11 cellular contexts compared by ENCODE assay signal in genomic region chr6:112027942-112028674, GRCh38. TPM values are rescaled to one million over a fixed set of nuclear protein-coding genes. Genes with fewer than 3 reads are reported as not detected.
DNase-seq lines count a peak whose midpoint lies in the region; ATAC-seq and TF ChIP-seq lines count a peak whose summit lies in the region.
"Had no signal": no experiment of that assay in that cellular context is flagged by ENCODE, and none has a peak within 500 bp of the region (broad histone marks: within the 10 kb centered on the region; RNA-seq: fewer than 3 reads in every experiment).

No MANE protein-coding gene starts in this region.

- no peaks in the 10 kb centered on the region for H3K9me3 ChIP-seq in thyroid gland

- no peak overlapping the region for H3K27ac ChIP-seq in thyroid gland

- H3K36me3 ChIP-seq in thyroid gland: no peaks in the 10 kb centered on the region

- H3K4me3 Mint-ChIP-seq in activated naive CD4-positive, alpha-beta T cell treated with anti-CD3 and anti-CD28 coated beads, Interleukin-2, amount 10 ng/mL, durations not matched to agents 7 days and 5 days: peak overlapping the region; percentile 42
- H3K4me3 Mint-ChIP-seq: GM23338 had no signal

- H3K4me3 ChIP-seq in thyroid gland (replicated peaks in 1 of 3): no peak overlapping the region
- H3K4me3 ChIP-seq: GM23338 had no signal

- peak; percentile 91 to 95 for ATAC-seq in activated CD4-positive, CD25-positive, alpha-beta regulatory T cell treated with anti-CD3 and anti-CD28 coated beads, Interleukin-2, amount 50 U/mL, for 24 hours
- ATAC-seq in HG03460 (IDR thresholded peaks at IDR 0.05; ENCODE audit: unreplicated experiment) (peak; percentile 62), GM21717 (IDR thresholded peaks at IDR 0.05; ENCODE audit: unreplicated experiment) (no peak)

- 90% methylated on average over 3 of the region's 3 CpGs for WGBS in thyroid gland, 2 donors

- intact Hi-C loops in thyroid gland (cut with DNase I): no loop called here

- peaks cover 11% of the 10 kb centered on the region for H3K36me3 Mint-ChIP-seq in activated naive CD4-positive, alpha-beta T cell treated with anti-CD3 and anti-CD28 coated beads, Interleukin-2, amount 10 ng/mL, durations not matched to agents 7 days and 5 days

- H3K4me1 ChIP-seq in thyroid gland: peaks cover 19 to 31% of the 10 kb centered on the region in 2 donors

- H3K27me3 Mint-ChIP-seq in activated naive CD4-positive, alpha-beta T cell treated with anti-CD3 and anti-CD28 coated beads, Interleukin-2, amount 10 ng/mL, durations not matched to agents 7 days and 5 days: no peaks in the 10 kb centered on the region

- peak overlapping the region; percentile 98 for H3K27ac Mint-ChIP-seq in activated naive CD4-positive, alpha-beta T cell treated with anti-CD3 and anti-CD28 coated beads, Interleukin-2, amount 10 ng/mL, durations not matched to agents 7 days and 5 days
- H3K27ac Mint-ChIP-seq: GM23338 had no signal

- H3K4me1 Mint-ChIP-seq in activated naive CD4-positive, alpha-beta T cell treated with anti-CD3 and anti-CD28 coated beads, Interleukin-2, amount 10 ng/mL, durations not matched to agents 7 days and 5 days: peaks cover 54% of the 10 kb centered on the region
- H3K4me1 Mint-ChIP-seq: GM23338 had no signal

- H3K27me3 ChIP-seq in thyroid gland: no peaks in the 10 kb centered on the region

- CTCF ChIA-PET in activated naive CD4-positive, alpha-beta T cell treated with anti-CD3 and anti-CD28 coated beads, Interleukin-2, amount 10 ng/mL, durations not matched to agents 7 days and 5 days (lab: Charles Lee): interaction anchor here (1.2 to 4.3 kb wide), 9 partner anchors 8 to 318 kb away, joined by 4 to 51 read pairs (median 16); no protein-coding TSS in a partner anchor

- peaks cover 20% of the 10 kb centered on the region for H3K9me3 Mint-ChIP-seq in activated naive CD4-positive, alpha-beta T cell treated with anti-CD3 and anti-CD28 coated beads, Interleukin-2, amount 10 ng/mL, durations not matched to agents 7 days and 5 days

- no peak for DNase-seq in activated CD4-positive, CD25-positive, alpha-beta regulatory T cell treated with anti-CD3 and anti-CD28 coated beads, Interleukin-2, amount 50 U/mL, for 72 hours
- peak; percentile 62 for DNase-seq in activated naive CD4-positive, alpha-beta T cell treated with anti-CD3 and anti-CD28 coated beads, Interleukin-2, amount 10 ng/mL, durations not matched to agents 7 days and 5 days
- peak; percentile 45 for DNase-seq in stimulated activated CD8-positive, alpha-beta memory T cell treated with anti-CD3 and anti-CD28 coated beads, Interleukin-4, amount 100 ng/mL, for 48 hours
- DNase-seq in hypothalamus (lab: John Stamatoyannopoulos, UW) (no peak), thyroid gland (no peak)
- DNase-seq: NCI-H187 treated with DMSO at 0.1 percent for 48 hours had no signal

- no peak for TF ChIP-seq POLR2A in thyroid gland (IDR thresholded peaks at IDR 0.05)

- no peak for TF ChIP-seq CTCF in thyroid gland (IDR thresholded peaks at IDR 0.05)

RNA-seq across cellular contexts. Expression of gene CCN6, which starts 25.8 kb away (rescaled TPM):
- under 1 TPM in 1 of 4 donors, not detected in 3; 0.33 TPM for total RNA-seq in thyroid gland
- total RNA-seq: GM23338, skeletal muscle tissue had no signal

RNA-seq across cellular contexts. Expression of gene TUBE1, which starts 59.2 kb away (rescaled TPM):
- total RNA-seq in thyroid gland: 10 to 100 TPM; 28.8 to 56.4 (median 38.8) TPM

RNA-seq across cellular contexts. Expression of gene FAM229B, which starts 59.3 kb away (rescaled TPM):
- total RNA-seq in thyroid gland: 10 to 100 TPM in 2 of 4 donors, 1 to 10 TPM in 2; 8.3 to 29.2 (median 13.9) TPM

Comparison
In these comparisons a context has a peak if more than half of its experiments do, and no peak if none do; other contexts are left out.
1. DNase-seq: peak in activated naive CD4-positive, alpha-beta T cell treated with anti-CD3 and anti-CD28 coated beads, Interleukin-2, amount 10 ng/mL, durations not matched to agents 7 days and 5 days (single experiment) and stimulated activated CD8-positive, alpha-beta memory T cell treated with anti-CD3 and anti-CD28 coated beads, Interleukin-4, amount 100 ng/mL, for 48 hours (single experiment); none in activated CD4-positive, CD25-positive, alpha-beta regulatory T cell treated with anti-CD3 and anti-CD28 coated beads, Interleukin-2, amount 50 U/mL, for 72 hours (single experiment), hypothalamus (0 of 51) and thyroid gland (0 of 2).